Comparison of ENCODE assay signal across 13 cellular contexts in the genomic region with DNA sequence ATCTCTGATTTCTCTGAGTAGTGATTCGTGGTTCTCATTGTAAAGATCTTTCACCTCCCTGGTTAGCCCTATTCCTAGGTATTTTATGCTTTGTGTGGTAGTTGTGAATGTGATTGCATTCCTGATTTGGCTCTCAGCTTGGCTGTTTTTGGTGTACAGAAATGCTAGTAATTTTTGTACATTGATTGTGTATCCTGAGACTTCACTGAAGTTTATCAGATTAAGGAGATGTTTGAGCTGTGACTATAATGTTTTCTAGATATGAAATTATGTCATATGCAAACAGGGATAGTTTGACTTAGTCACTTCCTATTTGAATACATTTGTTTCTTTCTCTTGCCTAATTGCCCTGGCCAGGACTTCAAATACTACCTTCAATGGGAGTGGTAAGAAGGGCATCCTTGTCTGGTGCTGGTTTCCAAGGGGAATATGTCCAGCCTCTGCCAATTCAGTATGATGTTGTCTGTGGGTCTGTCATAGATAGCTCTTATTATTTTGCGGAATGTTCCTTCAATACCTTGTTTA.
DNase-seq lines count a peak whose midpoint lies in the region; ATAC-seq and TF ChIP-seq lines count a peak whose summit lies in the region.
"Had no signal": no experiment of that assay in that cellular context is flagged by ENCODE, and none has a peak within 500 bp of the region (broad histone marks: within the 10 kb centered on the region; RNA-seq: fewer than 3 reads in every experiment).

No MANE protein-coding gene starts in this region.

- H3F3A ChIP-seq in PC-3 (ENCODE audit: low read length, unreplicated experiment): no peaks in the 10 kb centered on the region

- no peaks in the 10 kb centered on the region for H3K79me2 ChIP-seq in PC-3 (ENCODE audit: low read length)

- BruUV-seq in PC-3 (replicated peaks; lab: Mats Ljungman, UMichigan): no TSS peak

- POLR2A ChIA-PET in PC-3 (lab: Charles Lee; ENCODE audit: unreplicated experiment): no interaction called here

- no peaks in the 10 kb centered on the region for H3K36me3 ChIP-seq in PC-3 (ENCODE audit: low read depth, low read length)
- H3K36me3 ChIP-seq in brain microvascular endothelial cell (replicated peaks): no peaks in the 10 kb centered on the region
- no peaks in the 10 kb centered on the region for H3K36me3 ChIP-seq in colonic mucosa
- H3K36me3 ChIP-seq in BE2C: no peaks in the 10 kb centered on the region
- H3K36me3 ChIP-seq: BLaER1 treated with 17β-estradiol and CSF1 and Interleukin-3, amounts not matched to agents 10 nM and 100 nM; HAP-1 had no signal

- ATAC-seq in PC-3: peak; percentile 81

- H3K27ac ChIP-seq in PC-3 (ENCODE audit: low read length): no peak overlapping the region
- H3K27ac ChIP-seq in brain microvascular endothelial cell: peak overlapping the region; percentile 17
- no peak overlapping the region for H3K27ac ChIP-seq in colonic mucosa
- H3K27ac ChIP-seq in substantia nigra (ENCODE audit: low read depth, low read length, poor library complexity, severe bottlenecking): no peak overlapping the region
- H3K27ac ChIP-seq: BLaER1 treated with 17β-estradiol and CSF1 and Interleukin-3, amounts not matched to agents 10 nM and 100 nM had no signal

- H3K27me3 ChIP-seq in PC-3 (ENCODE audit: low read length) (no peaks in the 10 kb centered on the region), brain microvascular endothelial cell (replicated peaks) (no peaks in the 10 kb centered on the region), colonic mucosa (no peaks in the 10 kb centered on the region), BE2C (no peaks in the 10 kb centered on the region)
- H3K27me3 ChIP-seq: BLaER1 treated with 17β-estradiol and CSF1 and Interleukin-3, amounts not matched to agents 10 nM and 100 nM had no signal

- H3K9me3 ChIP-seq in PC-3 (ENCODE audit: low read length) (no peaks in the 10 kb centered on the region), colonic mucosa (no peaks in the 10 kb centered on the region), BE2C (no peaks in the 10 kb centered on the region)
- H3K9me3 ChIP-seq: BLaER1 treated with 17β-estradiol and CSF1 and Interleukin-3, amounts not matched to agents 10 nM and 100 nM; HAP-1 had no signal

- DNase-seq in ELR (ENCODE audit: low read depth) (peak; percentile 47), PC-3 (peak; percentile 51), brain microvascular endothelial cell (peak; percentile 23), non-pigmented ciliary epithelial cell (ENCODE audit: low read depth) (peak; percentile 13), colonic mucosa (no peak), BE2C (no peak), substantia nigra (lab: John Stamatoyannopoulos, UW) (no peak)
- DNase-seq: 8988T; AML-193; CD4-positive, CD25-positive, alpha-beta regulatory T cell; DMS53 had no signal

- H3K4me3 ChIP-seq in PC-3 (ENCODE audit: low read length) (no peak overlapping the region), brain microvascular endothelial cell (ENCODE audit: low read depth, low read length) (no peak overlapping the region), colonic mucosa (no peak overlapping the region), BE2C (ENCODE audit: low read depth, low read length) (no peak overlapping the region)
- H3K4me3 ChIP-seq: BLaER1 treated with 17β-estradiol and CSF1 and Interleukin-3, amounts not matched to agents 10 nM and 100 nM; HAP-1 had no signal

- no peaks in the 10 kb centered on the region; the same call in 1 of the 2 replicates for H3K9me2 ChIP-seq in PC-3 (replicated peaks; ENCODE audit: low read length)

- no peak overlapping the region for H3K9ac ChIP-seq in PC-3 (ENCODE audit: low read length)
- no peak overlapping the region for H3K9ac ChIP-seq in colonic mucosa (ENCODE audit: low read depth in 2 of 2, low read length in 2 of 2)
- H3K9ac ChIP-seq: BLaER1 treated with 17β-estradiol and CSF1 and Interleukin-3, amounts not matched to agents 10 nM and 100 nM had no signal

- no peak overlapping the region for H3K4me2 ChIP-seq in PC-3 (ENCODE audit: low read length)
- H3K4me2 ChIP-seq: BLaER1 treated with 17β-estradiol and CSF1 and Interleukin-3, amounts not matched to agents 10 nM and 100 nM had no signal

- CTCF ChIA-PET in PC-3 (lab: Charles Lee): no interaction called here

- TF ChIP-seq CTCF in PC-3 (conservative IDR thresholded peaks at IDR 0.05; ENCODE audit: low read depth, low read length) (no peak), brain microvascular endothelial cell (IDR thresholded peaks at IDR 0.05; ENCODE audit: low read depth, low read length, missing control alignments) (no peak), colonic mucosa (IDR thresholded peaks at IDR 0.05) (no peak), BE2C (IDR thresholded peaks at IDR 0.05; ENCODE audit: low read depth, low read length) (no peak)

- no peak overlapping the region for H2AFZ ChIP-seq in PC-3 (ENCODE audit: low read length)

- peaks cover 10% of the 10 kb centered on the region; the same call in 1 of the 2 replicates for H3K4me1 ChIP-seq in PC-3 (ENCODE audit: insufficient read depth, low read length)
- H3K4me1 ChIP-seq in colonic mucosa: no peaks in the 10 kb centered on the region
- no peaks in the 10 kb centered on the region for H3K4me1 ChIP-seq in BE2C
- H3K4me1 ChIP-seq: BLaER1 treated with 17β-estradiol and CSF1 and Interleukin-3, amounts not matched to agents 10 nM and 100 nM; HAP-1 had no signal

- intact Hi-C loops in PC-3 (cut with micrococcal nuclease): no loop called here
- intact Hi-C loops in colonic mucosa (cut with DNase I): no loop called here

- in situ Hi-C loops in brain microvascular endothelial cell (cut with HindIII; ENCODE audit: low pct_ligation_motif_present, low sequenced_read_pairs): no loop called here

- H4K20me1 ChIP-seq in PC-3 (ENCODE audit: low read length): no peaks in the 10 kb centered on the region
- H4K20me1 ChIP-seq: BLaER1 treated with 17β-estradiol and CSF1 and Interleukin-3, amounts not matched to agents 10 nM and 100 nM had no signal

Comparison
In these comparisons a context has a peak if more than half of its experiments do, and no peak if none do; other contexts are left out.
1. DNase-seq: peak in ELR (single experiment), PC-3 (single experiment), brain microvascular endothelial cell (single experiment) and non-pigmented ciliary epithelial cell (single experiment); none in colonic mucosa (single experiment), BE2C (single experiment) and substantia nigra (0 of 49).